Comparison of ENCODE assay signal across 1 cellular context in genomic region chr1:56569661-56570060, GRCh38.
TF ChIP-seq lines count a peak whose summit lies in the region.

No MANE protein-coding gene starts in this region.

TF ChIP-seq in HepG2, 621 proteins besides CTCF, POLR2A, EP300 and RAD21 (continued from another document and continues in another):
- TF ChIP-seq ZFP91 (CRISPR knock-in tag; IDR thresholded peaks at IDR 0.05; ENCODE audit: borderline replicate concordance): no peak; the same call in 1 of the 2 replicates
- TF ChIP-seq CREB3 (CRISPR knock-in tag; IDR thresholded peaks at IDR 0.05): no peak
- TF ChIP-seq GATAD1 (CRISPR knock-in tag; IDR thresholded peaks at IDR 0.05): peak; percentile 54
- TF ChIP-seq SUZ12 (IDR thresholded peaks at IDR 0.05; ENCODE audit: low read depth, low read length): no peak
- 0 out of 2 replicates have a peak, but pooled peaks have one; percentile 25 for TF ChIP-seq KDM2A (CRISPR knock-in tag; IDR thresholded peaks at IDR 0.05; ENCODE audit: borderline replicate concordance, low read depth)
- TF ChIP-seq ZNF136 (CRISPR knock-in tag; IDR thresholded peaks at IDR 0.05; ENCODE audit: low read depth): no peak
- peak; percentile 39; the same call in 1 of the 2 replicates for TF ChIP-seq PRDM15 (CRISPR knock-in tag; IDR thresholded peaks at IDR 0.05)
- TF ChIP-seq ZNF780A (CRISPR knock-in tag; IDR thresholded peaks at IDR 0.05): no peak
- TF ChIP-seq POLR2AphosphoS5 (IDR thresholded peaks at IDR 0.05; ENCODE audit: low read depth, low read length): no peak
- TF ChIP-seq TBX3 (IDR thresholded peaks at IDR 0.05; ENCODE audit: borderline replicate concordance): peak; percentile 29; the same call in 1 of the 2 replicates
- TF ChIP-seq CBX2 (IDR thresholded peaks at IDR 0.05; ENCODE audit: low read depth, low read length): no peak
- no peak for TF ChIP-seq CBX2 (CRISPR knock-in tag; IDR thresholded peaks at IDR 0.05; ENCODE audit: low read depth)
- TF ChIP-seq MLX (CRISPR knock-in tag; IDR thresholded peaks at IDR 0.05): 0 out of 2 replicates have a peak, but pooled peaks have one; percentile 29
- 0 out of 2 replicates have a peak, but pooled peaks have one; percentile 57 for TF ChIP-seq NFIC (IDR thresholded peaks at IDR 0.05; ENCODE audit: low read length)
- TF ChIP-seq JARID2 (CRISPR knock-in tag; IDR thresholded peaks at IDR 0.05; ENCODE audit: insufficient replicate concordance): no peak
- TF ChIP-seq JDP2 (CRISPR knock-in tag; IDR thresholded peaks at IDR 0.05; ENCODE audit: borderline replicate concordance): no peak
- TF ChIP-seq ZNF17 (CRISPR knock-in tag; IDR thresholded peaks at IDR 0.05): no peak
- no peak for TF ChIP-seq MZF1 (CRISPR knock-in tag; IDR thresholded peaks at IDR 0.05; ENCODE audit: borderline replicate concordance)
- TF ChIP-seq ZFP90 (CRISPR knock-in tag; IDR thresholded peaks at IDR 0.05; ENCODE audit: borderline replicate concordance): peak; percentile 94
- TF ChIP-seq ZSCAN5A (CRISPR knock-in tag; IDR thresholded peaks at IDR 0.05; ENCODE audit: borderline replicate concordance): no peak
- no peak for TF ChIP-seq NR0B2 (CRISPR knock-in tag; IDR thresholded peaks at IDR 0.05)
- peak; percentile 43; the same call in 1 of the 2 replicates for TF ChIP-seq MYPOP (CRISPR knock-in tag; IDR thresholded peaks at IDR 0.05)
- TF ChIP-seq THYN1 (CRISPR knock-in tag; IDR thresholded peaks at IDR 0.05; ENCODE audit: borderline replicate concordance, low read depth): no peak
- TF ChIP-seq ZNF337 (CRISPR knock-in tag; IDR thresholded peaks at IDR 0.05; ENCODE audit: borderline replicate concordance, low read depth): no peak
- no peak for TF ChIP-seq ZNF567 (CRISPR knock-in tag; IDR thresholded peaks at IDR 0.05; ENCODE audit: borderline replicate concordance)
- TF ChIP-seq ZNF816 (CRISPR knock-in tag; IDR thresholded peaks at IDR 0.05; ENCODE audit: borderline replicate concordance): no peak
- TF ChIP-seq HNRNPL (IDR thresholded peaks at IDR 0.05; ENCODE audit: low read depth, low read length): no peak
- TF ChIP-seq HNF4A (CRISPR knock-in tag; IDR thresholded peaks at IDR 0.05): peak; percentile 75
- no peak for TF ChIP-seq WIZ (CRISPR knock-in tag; IDR thresholded peaks at IDR 0.05)
- 0 out of 2 replicates have a peak, but pooled peaks have one; percentile 29 for TF ChIP-seq ESRRA (CRISPR knock-in tag; IDR thresholded peaks at IDR 0.05; ENCODE audit: low read depth)
- TF ChIP-seq ZNF33A (CRISPR knock-in tag; IDR thresholded peaks at IDR 0.05; ENCODE audit: borderline replicate concordance): no peak
- TF ChIP-seq RBAK (CRISPR knock-in tag; IDR thresholded peaks at IDR 0.05): no peak
- TF ChIP-seq ZNF788 (CRISPR knock-in tag; IDR thresholded peaks at IDR 0.05; ENCODE audit: borderline replicate concordance): no peak; the same call in 1 of the 2 replicates
- TF ChIP-seq SOX13 (IDR thresholded peaks at IDR 0.05): peak; percentile 80
- TF ChIP-seq SOX13 (CRISPR knock-in tag; conservative IDR thresholded peaks at IDR 0.05 in 1 of 2, IDR thresholded peaks at IDR 0.05 in 1 of 2): peak in 1 of 2 experiments; percentile 92; a peak in 2 of 4 replicates
- TF ChIP-seq ZBTB21 (CRISPR knock-in tag; IDR thresholded peaks at IDR 0.05): no peak
- no peak for TF ChIP-seq ZKSCAN5 (CRISPR knock-in tag; IDR thresholded peaks at IDR 0.05)
- peak; percentile 83 for TF ChIP-seq SP5 (CRISPR knock-in tag; IDR thresholded peaks at IDR 0.05; ENCODE audit: borderline replicate concordance, low read depth)
- peak; percentile 51; the same call in 1 of the 2 replicates for TF ChIP-seq NR2F2 (IDR thresholded peaks at IDR 0.05; ENCODE audit: borderline replicate concordance, low read depth)
- no peak for TF ChIP-seq PLSCR1 (CRISPR knock-in tag; IDR thresholded peaks at IDR 0.05; ENCODE audit: borderline replicate concordance)
- TF ChIP-seq IKZF4 (CRISPR knock-in tag; IDR thresholded peaks at IDR 0.05; ENCODE audit: borderline replicate concordance, low read depth, not compliant biosample characterization): no peak
- TF ChIP-seq ZSCAN20 (CRISPR knock-in tag; IDR thresholded peaks at IDR 0.05; ENCODE audit: borderline replicate concordance): no peak
- TF ChIP-seq RFX3 (CRISPR knock-in tag; IDR thresholded peaks at IDR 0.05): no peak
- TF ChIP-seq CENPX (CRISPR knock-in tag; IDR thresholded peaks at IDR 0.05): no peak
- TF ChIP-seq HHEX (CRISPR knock-in tag; IDR thresholded peaks at IDR 0.05): peak; percentile 71
- peak in 1 of 2 experiments; percentile 50; a peak in 2 of 4 replicates for TF ChIP-seq KLF16 (CRISPR knock-in tag; IDR thresholded peaks at IDR 0.05)
- no peak for TF ChIP-seq ZUFSP (CRISPR knock-in tag; IDR thresholded peaks at IDR 0.05; ENCODE audit: borderline replicate concordance)
- peak; percentile 60; the same call in 1 of the 2 replicates for TF ChIP-seq ETV5 (CRISPR knock-in tag; IDR thresholded peaks at IDR 0.05; ENCODE audit: borderline replicate concordance)
- TF ChIP-seq ZFP36 (IDR thresholded peaks at IDR 0.05; ENCODE audit: borderline replicate concordance, low read depth, low read length, partially characterized antibody): no peak
- no peak for TF ChIP-seq FOSL1 (CRISPR knock-in tag; IDR thresholded peaks at IDR 0.05; ENCODE audit: borderline replicate concordance)
- no peak for TF ChIP-seq ZNF83 (CRISPR knock-in tag; IDR thresholded peaks at IDR 0.05; ENCODE audit: borderline replicate concordance)
- TF ChIP-seq ZNF432 (CRISPR knock-in tag; IDR thresholded peaks at IDR 0.05; ENCODE audit: borderline replicate concordance): no peak
- TF ChIP-seq ZNF614 (CRISPR knock-in tag; IDR thresholded peaks at IDR 0.05; ENCODE audit: borderline replicate concordance): peak; percentile 74
- no peak; the same call in 1 of the 2 replicates for TF ChIP-seq NCOR1 (IDR thresholded peaks at IDR 0.05; ENCODE audit: borderline replicate concordance, low read length)
- no peak for TF ChIP-seq MTERF4 (CRISPR knock-in tag; IDR thresholded peaks at IDR 0.05)
- TF ChIP-seq DRAP1 (CRISPR knock-in tag; IDR thresholded peaks at IDR 0.05): 0 out of 2 replicates have a peak, but pooled peaks have one; percentile 38
- no peak for TF ChIP-seq ZNF138 (CRISPR knock-in tag; IDR thresholded peaks at IDR 0.05; ENCODE audit: low read depth)
- TF ChIP-seq KDM1A (CRISPR knock-in tag; IDR thresholded peaks at IDR 0.05): peak; percentile 88; the same call in 1 of the 2 replicates
- TF ChIP-seq SP4 (CRISPR knock-in tag; IDR thresholded peaks at IDR 0.05): no peak
- no peak for TF ChIP-seq ZNF572 (CRISPR knock-in tag; IDR thresholded peaks at IDR 0.05)
